9 cellular contexts compared by ENCODE assay signal in genomic region chr3:159882784-159883779, GRCh38. TPM values are rescaled to one million over a fixed set of nuclear protein-coding genes. Genes with fewer than 3 reads are reported as not detected.
DNase-seq lines count a peak whose midpoint lies in the region; ATAC-seq and TF ChIP-seq lines count a peak whose summit lies in the region.
"Had no signal": no experiment of that assay in that cellular context is flagged by ENCODE, and none has a peak within 500 bp of the region (broad histone marks: within the 10 kb centered on the region; RNA-seq: fewer than 3 reads in every experiment).

No MANE protein-coding gene starts in this region.

- no peak overlapping the region for H3K27ac Mint-ChIP-seq in immature natural killer cell

- no peak overlapping the region for H3K4me3 Mint-ChIP-seq in immature natural killer cell

- no peaks in the 10 kb centered on the region for H3K9me3 ChIP-seq in heart right ventricle

- no peaks in the 10 kb centered on the region for H3K36me3 Mint-ChIP-seq in immature natural killer cell

- peaks cover 16 to 92% (median 73%) of the 10 kb centered on the region in 9 donors for H3K4me1 ChIP-seq in heart right ventricle

- 32 to 34% methylated on average over 12 of the region's 12 CpGs for WGBS in heart right ventricle, 2 donors

- H3K4me1 Mint-ChIP-seq in immature natural killer cell = no peaks in the 10 kb centered on the region

- ATAC-seq in HG02852 (IDR thresholded peaks at IDR 0.05; ENCODE audit: unreplicated experiment) (peak; percentile 32), heart right ventricle (peak; percentile 34 to 82 (median 54)), GM18498 (IDR thresholded peaks at IDR 0.05; ENCODE audit: unreplicated experiment) (no peak), HG03135 (IDR thresholded peaks at IDR 0.05; ENCODE audit: unreplicated experiment) (no peak), GM21526 (IDR thresholded peaks at IDR 0.05; ENCODE audit: low FRiP score, unreplicated experiment) (no peak)

- peaks cover 0 to 2% (median 0%) of the 10 kb centered on the region in 3 donors for H3K27me3 Mint-ChIP-seq in immature natural killer cell (ENCODE audit: low read depth in 3 of 3)

- H3K27me3 ChIP-seq in heart right ventricle = no peaks in the 10 kb centered on the region

- no peak for TF ChIP-seq CTCF in heart right ventricle (IDR thresholded peaks at IDR 0.05)

- peak overlapping the region; percentile 9 to 84 (median 50) for H3K27ac ChIP-seq in heart right ventricle

- peak overlapping the region in 1 of 10 donors; percentile 2 for H3K4me3 ChIP-seq in heart right ventricle
- H3K4me3 ChIP-seq: skin epidermis had no signal

- peaks cover 0 to 10% (median 0%) of the 10 kb centered on the region in 9 donors for H3K36me3 ChIP-seq in heart right ventricle

- no peaks in the 10 kb centered on the region for H3K9me3 Mint-ChIP-seq in immature natural killer cell

- DNase-seq in SK-N-DZ (ENCODE audit: low spot score) (peak; percentile 59), heart right ventricle (no peak), stromal cell of bone marrow (ENCODE audit: low read depth) (peak; percentile 31), immature natural killer cell (no peak)

- intact Hi-C loops in heart right ventricle (cut with DNase I) = loop anchor here in 5 of 10 donors (2.0 to 5.0 kb wide), 4 partner anchors 51 to 124 kb away; no protein-coding TSS in a partner anchor

RNA-seq across cellular contexts. Expression of gene SCHIP1, which starts 43.4 kb away (rescaled TPM):
- 127 and 223 TPM in 2 replicates for polyA plus RNA-seq in SK-N-DZ (2014; cell fraction: cytosol; rRNA removed)
- 105 and 153 TPM in 2 replicates for polyA plus RNA-seq in SK-N-DZ (2014; cell fraction: nucleus; rRNA removed)
- total RNA-seq in heart right ventricle = 10 to 100 TPM; 35.4 to 66.2 (median 57.9) TPM
- 10 to 100 TPM; 14.8 to 62.5 TPM for polyA plus RNA-seq in heart right ventricle
- polyA plus RNA-seq in immature natural killer cell = not detected

Comparison
In these comparisons a context has a peak if more than half of its experiments do, and no peak if none do; other contexts are left out.
1. ATAC-seq: peak in HG02852 (single experiment) and heart right ventricle (8 of 8); none in GM18498 (single experiment), HG03135 (single experiment) and GM21526 (single experiment).
2. DNase-seq: peak in SK-N-DZ (single experiment) and stromal cell of bone marrow (single experiment); none in heart right ventricle (0 of 2) and immature natural killer cell (0 of 3).
3. RNA of gene SCHIP1, which starts 43.4 kb away (polyA plus RNA-seq): 14.8 to 62.5 TPM in heart right ventricle; not detected in immature natural killer cell; every median in the first group is over 10 times any median in the second.